2 cellular contexts compared by ENCODE assay signal in genomic region chr1:11617314-11617713, GRCh38.
TF ChIP-seq lines count a peak whose summit lies in the region.

No MANE protein-coding gene starts in this region.

TF ChIP-seq in A549, 52 proteins besides CTCF, POLR2A, EP300 and RAD21 (continued from another document):
- TF ChIP-seq HES2 (IDR thresholded peaks at IDR 0.05), result no peak
- no peak for TF ChIP-seq CEBPB (IDR thresholded peaks at IDR 0.05)
- TF ChIP-seq CBX2 (IDR thresholded peaks at IDR 0.05; ENCODE audit: borderline replicate concordance, low read depth), result no peak
- TF ChIP-seq MAZ (IDR thresholded peaks at IDR 0.05; ENCODE audit: borderline replicate concordance, low read depth, low read length), result no peak
- no peak for TF ChIP-seq HDAC2 (IDR thresholded peaks at IDR 0.05)
- TF ChIP-seq MAX (IDR thresholded peaks at IDR 0.05), result no peak
- no peak for TF ChIP-seq JUN (IDR thresholded peaks at IDR 0.05)

TF ChIP-seq in HCT116, 20 proteins besides CTCF, POLR2A, EP300 and RAD21 (continued from another document):
- TF ChIP-seq REST (IDR thresholded peaks at IDR 0.05; ENCODE audit: low read depth) (no peak), TCF7L2 (IDR thresholded peaks at IDR 0.05; ENCODE audit: borderline replicate concordance, extremely low read depth, insufficient read depth, insufficient read length) (no peak), JUND (IDR thresholded peaks at IDR 0.05) (no peak), SIN3A (IDR thresholded peaks at IDR 0.05; ENCODE audit: low read depth) (no peak), ZFX (IDR thresholded peaks at IDR 0.05) (no peak), ZNF274 (IDR thresholded peaks at IDR 0.05; ENCODE audit: low read depth, low read length) (no peak), MAX (IDR thresholded peaks at IDR 0.05) (no peak), EZH2phosphoT487 (IDR thresholded peaks at IDR 0.05; ENCODE audit: borderline replicate concordance) (no peak), FOSL1 (IDR thresholded peaks at IDR 0.05; ENCODE audit: low read depth) (no peak)
